Comparison of ENCODE assay signal across 5 cellular contexts in genomic region chr19:47928581-47928980, GRCh38. TPM values are rescaled to one million over a fixed set of nuclear protein-coding genes. Genes with fewer than 3 reads are reported as not detected.
"Had no signal": no experiment of that assay in that cellular context is flagged by ENCODE, and none has a peak within 500 bp of the region (broad histone marks: within the 10 kb centered on the region; RNA-seq: fewer than 3 reads in every experiment).

No MANE protein-coding gene starts in this region.

RNA-seq across cellular contexts. Expression of gene SULT2A1, which starts 42.5 kb away (rescaled TPM):
- total RNA-seq: GM23248, H4, H7, HT-29 had no signal
- polyA plus RNA-seq: GM23248, IgD-negative memory B cell had no signal
